Comparison of ENCODE assay signal across 1 cellular context in the genomic region with DNA sequence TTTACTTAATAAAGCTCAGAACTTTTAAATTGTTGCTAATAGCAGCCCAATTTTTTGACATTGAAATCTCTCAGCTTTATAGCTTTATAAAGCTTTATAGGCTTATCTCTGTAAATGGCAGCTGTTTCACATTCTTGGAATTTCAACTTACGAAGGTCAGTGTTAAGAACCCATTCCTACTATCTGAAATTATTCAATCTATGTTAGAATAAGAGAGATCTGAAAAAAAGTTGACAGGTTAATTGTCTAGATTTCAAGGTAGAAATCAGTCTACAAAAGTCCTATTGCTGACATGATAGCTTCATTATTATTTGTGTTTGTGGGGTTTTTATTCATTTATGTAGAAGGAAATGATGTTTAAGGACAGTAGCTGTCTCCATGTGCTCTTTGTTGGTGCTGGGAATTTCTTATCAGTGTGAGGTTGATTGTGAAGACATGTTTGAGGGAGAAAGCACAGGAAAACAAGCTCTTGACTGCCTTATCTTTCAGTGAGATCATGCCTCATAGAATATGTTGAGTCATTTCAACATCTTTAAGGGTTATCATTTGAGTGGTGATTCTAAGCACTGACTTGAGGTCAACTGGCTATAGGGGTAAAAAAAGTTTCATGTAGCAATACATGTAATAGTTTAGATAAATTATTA.
TF ChIP-seq lines count a peak whose summit lies in the region.

No MANE protein-coding gene starts in this region.

TF ChIP-seq in GM23338, 12 proteins besides CTCF, POLR2A, EP300 and RAD21 (continued from another document):
- TF ChIP-seq, protein P1, sequence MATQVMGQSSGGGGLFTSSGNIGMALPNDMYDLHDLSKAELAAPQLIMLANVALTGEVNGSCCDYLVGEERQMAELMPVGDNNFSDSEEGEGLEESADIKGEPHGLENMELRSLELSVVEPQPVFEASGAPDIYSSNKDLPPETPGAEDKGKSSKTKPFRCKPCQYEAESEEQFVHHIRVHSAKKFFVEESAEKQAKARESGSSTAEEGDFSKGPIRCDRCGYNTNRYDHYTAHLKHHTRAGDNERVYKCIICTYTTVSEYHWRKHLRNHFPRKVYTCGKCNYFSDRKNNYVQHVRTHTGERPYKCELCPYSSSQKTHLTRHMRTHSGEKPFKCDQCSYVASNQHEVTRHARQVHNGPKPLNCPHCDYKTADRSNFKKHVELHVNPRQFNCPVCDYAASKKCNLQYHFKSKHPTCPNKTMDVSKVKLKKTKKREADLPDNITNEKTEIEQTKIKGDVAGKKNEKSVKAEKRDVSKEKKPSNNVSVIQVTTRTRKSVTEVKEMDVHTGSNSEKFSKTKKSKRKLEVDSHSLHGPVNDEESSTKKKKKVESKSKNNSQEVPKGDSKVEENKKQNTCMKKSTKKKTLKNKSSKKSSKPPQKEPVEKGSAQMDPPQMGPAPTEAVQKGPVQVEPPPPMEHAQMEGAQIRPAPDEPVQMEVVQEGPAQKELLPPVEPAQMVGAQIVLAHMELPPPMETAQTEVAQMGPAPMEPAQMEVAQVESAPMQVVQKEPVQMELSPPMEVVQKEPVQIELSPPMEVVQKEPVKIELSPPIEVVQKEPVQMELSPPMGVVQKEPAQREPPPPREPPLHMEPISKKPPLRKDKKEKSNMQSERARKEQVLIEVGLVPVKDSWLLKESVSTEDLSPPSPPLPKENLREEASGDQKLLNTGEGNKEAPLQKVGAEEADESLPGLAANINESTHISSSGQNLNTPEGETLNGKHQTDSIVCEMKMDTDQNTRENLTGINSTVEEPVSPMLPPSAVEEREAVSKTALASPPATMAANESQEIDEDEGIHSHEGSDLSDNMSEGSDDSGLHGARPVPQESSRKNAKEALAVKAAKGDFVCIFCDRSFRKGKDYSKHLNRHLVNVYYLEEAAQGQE (IDR thresholded peaks at IDR 0.05; ENCODE audit: unreplicated experiment), result no peak
- TF ChIP-seq ZNF331 (CRISPR knock-in tag; IDR thresholded peaks at IDR 0.05; ENCODE audit: low read depth) (no peak), STAT1 (IDR thresholded peaks at IDR 0.05; ENCODE audit: unreplicated experiment) (no peak), JUNB (IDR thresholded peaks at IDR 0.05; ENCODE audit: unreplicated experiment) (no peak), EZH2 (IDR thresholded peaks at IDR 0.05; ENCODE audit: low read depth, unreplicated experiment) (no peak), ZNF114 (CRISPR knock-in tag; IDR thresholded peaks at IDR 0.05) (no peak)
- TF ChIP-seq, protein P2, sequence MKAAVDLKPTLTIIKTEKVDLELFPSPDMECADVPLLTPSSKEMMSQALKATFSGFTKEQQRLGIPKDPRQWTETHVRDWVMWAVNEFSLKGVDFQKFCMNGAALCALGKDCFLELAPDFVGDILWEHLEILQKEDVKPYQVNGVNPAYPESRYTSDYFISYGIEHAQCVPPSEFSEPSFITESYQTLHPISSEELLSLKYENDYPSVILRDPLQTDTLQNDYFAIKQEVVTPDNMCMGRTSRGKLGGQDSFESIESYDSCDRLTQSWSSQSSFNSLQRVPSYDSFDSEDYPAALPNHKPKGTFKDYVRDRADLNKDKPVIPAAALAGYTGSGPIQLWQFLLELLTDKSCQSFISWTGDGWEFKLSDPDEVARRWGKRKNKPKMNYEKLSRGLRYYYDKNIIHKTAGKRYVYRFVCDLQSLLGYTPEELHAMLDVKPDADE (IDR thresholded peaks at IDR 0.05), result no peak
- TF ChIP-seq, protein P3, sequence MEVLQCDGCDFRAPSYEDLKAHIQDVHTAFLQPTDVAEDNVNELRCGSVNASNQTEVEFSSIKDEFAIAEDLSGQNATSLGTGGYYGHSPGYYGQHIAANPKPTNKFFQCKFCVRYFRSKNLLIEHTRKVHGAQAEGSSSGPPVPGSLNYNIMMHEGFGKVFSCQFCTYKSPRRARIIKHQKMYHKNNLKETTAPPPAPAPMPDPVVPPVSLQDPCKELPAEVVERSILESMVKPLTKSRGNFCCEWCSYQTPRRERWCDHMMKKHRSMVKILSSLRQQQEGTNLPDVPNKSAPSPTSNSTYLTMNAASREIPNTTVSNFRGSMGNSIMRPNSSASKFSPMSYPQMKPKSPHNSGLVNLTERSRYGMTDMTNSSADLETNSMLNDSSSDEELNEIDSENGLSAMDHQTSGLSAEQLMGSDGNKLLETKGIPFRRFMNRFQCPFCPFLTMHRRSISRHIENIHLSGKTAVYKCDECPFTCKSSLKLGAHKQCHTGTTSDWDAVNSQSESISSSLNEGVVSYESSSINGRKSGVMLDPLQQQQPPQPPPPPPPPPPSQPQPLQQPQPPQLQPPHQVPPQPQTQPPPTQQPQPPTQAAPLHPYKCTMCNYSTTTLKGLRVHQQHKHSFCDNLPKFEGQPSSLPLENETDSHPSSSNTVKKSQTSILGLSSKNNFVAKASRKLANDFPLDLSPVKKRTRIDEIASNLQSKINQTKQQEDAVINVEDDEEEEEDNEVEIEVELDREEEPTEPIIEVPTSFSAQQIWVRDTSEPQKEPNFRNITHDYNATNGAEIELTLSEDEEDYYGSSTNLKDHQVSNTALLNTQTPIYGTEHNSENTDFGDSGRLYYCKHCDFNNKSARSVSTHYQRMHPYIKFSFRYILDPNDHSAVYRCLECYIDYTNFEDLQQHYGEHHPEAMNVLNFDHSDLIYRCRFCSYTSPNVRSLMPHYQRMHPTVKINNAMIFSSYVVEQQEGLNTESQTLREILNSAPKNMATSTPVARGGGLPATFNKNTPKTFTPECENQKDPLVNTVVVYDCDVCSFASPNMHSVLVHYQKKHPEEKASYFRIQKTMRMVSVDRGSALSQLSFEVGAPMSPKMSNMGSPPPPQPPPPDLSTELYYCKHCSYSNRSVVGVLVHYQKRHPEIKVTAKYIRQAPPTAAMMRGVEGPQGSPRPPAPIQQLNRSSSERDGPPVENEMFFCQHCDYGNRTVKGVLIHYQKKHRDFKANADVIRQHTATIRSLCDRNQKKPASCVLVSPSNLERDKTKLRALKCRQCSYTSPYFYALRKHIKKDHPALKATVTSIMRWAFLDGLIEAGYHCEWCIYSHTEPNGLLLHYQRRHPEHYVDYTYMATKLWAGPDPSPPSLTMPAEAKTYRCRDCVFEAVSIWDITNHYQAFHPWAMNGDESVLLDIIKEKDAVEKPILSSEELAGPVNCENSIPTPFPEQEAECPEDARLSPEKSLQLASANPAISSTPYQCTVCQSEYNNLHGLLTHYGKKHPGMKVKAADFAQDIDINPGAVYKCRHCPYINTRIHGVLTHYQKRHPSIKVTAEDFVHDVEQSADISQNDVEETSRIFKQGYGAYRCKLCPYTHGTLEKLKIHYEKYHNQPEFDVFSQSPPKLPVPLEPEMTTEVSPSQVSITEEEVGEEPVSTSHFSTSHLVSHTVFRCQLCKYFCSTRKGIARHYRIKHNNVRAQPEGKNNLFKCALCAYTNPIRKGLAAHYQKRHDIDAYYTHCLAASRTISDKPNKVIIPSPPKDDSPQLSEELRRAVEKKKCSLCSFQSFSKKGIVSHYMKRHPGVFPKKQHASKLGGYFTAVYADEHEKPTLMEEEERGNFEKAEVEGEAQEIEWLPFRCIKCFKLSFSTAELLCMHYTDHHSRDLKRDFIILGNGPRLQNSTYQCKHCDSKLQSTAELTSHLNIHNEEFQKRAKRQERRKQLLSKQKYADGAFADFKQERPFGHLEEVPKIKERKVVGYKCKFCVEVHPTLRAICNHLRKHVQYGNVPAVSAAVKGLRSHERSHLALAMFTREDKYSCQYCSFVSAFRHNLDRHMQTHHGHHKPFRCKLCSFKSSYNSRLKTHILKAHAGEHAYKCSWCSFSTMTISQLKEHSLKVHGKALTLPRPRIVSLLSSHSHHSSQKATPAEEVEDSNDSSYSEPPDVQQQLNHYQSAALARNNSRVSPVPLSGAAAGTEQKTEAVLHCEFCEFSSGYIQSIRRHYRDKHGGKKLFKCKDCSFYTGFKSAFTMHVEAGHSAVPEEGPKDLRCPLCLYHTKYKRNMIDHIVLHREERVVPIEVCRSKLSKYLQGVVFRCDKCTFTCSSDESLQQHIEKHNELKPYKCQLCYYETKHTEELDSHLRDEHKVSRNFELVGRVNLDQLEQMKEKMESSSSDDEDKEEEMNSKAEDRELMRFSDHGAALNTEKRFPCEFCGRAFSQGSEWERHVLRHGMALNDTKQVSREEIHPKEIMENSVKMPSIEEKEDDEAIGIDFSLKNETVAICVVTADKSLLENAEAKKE (CRISPR knock-in tag; IDR thresholded peaks at IDR 0.05), result no peak
